25 cellular contexts compared by ENCODE assay signal in genomic region chr3:115728013-115728412, GRCh38.
A peak's percentile ranks its signal among the peaks of the same experiment; 100 is the strongest.
DNase-seq lines count a peak whose midpoint lies in the region; ATAC-seq, FAIRE-seq and TF ChIP-seq lines count a peak whose summit lies in the region.
"Had no signal": no experiment of that assay in that cellular context is flagged by ENCODE, and none has a peak within 500 bp of the region (broad histone marks: within the 10 kb centered on the region; RNA-seq: fewer than 3 reads in every experiment).

No MANE protein-coding gene starts in this region.

- H2BK20ac ChIP-seq in H1 (ENCODE audit: low read length) = no peak overlapping the region

- TF ChIP-seq CTCF in HepG2 (CRISPR knock-in tag; IDR thresholded peaks at IDR 0.05) (no peak), right lobe of liver (IDR thresholded peaks at IDR 0.05) (no peak), H1 (IDR thresholded peaks at IDR 0.05; ENCODE audit: control extremely low read depth in 1 of 3, insufficient read depth in 1 of 3, low read depth in 1 of 3, low read length in 3 of 3) (peak in 1 of 3 experiments; percentile 3; a peak in 1 of 4 replicates)

- H3K79me1 ChIP-seq in H1 (ENCODE audit: low read depth, low read length) = no peaks in the 10 kb centered on the region

- intact Hi-C loops in HepG2 (cut with micrococcal nuclease; ENCODE audit: unreplicated experiment) = no loop called here
- intact Hi-C loops in right lobe of liver (cut with DNase I) = no loop called here

- no peak overlapping the region for H3K27ac ChIP-seq in HepG2 (ENCODE audit: extremely low read length, insufficient read depth, low read length)
- H3K27ac ChIP-seq in right lobe of liver = no peak overlapping the region
- no peak overlapping the region for H3K27ac ChIP-seq in H1 (ENCODE audit: low read depth, low read length)
- H3K27ac ChIP-seq: BLaER1 had no signal

- DNase-seq in HepG2 (ENCODE audit: low spot score) = no peak
- DNase-seq in right lobe of liver = no peak
- peak; percentile 2 for DNase-seq in H7
- DNase-seq in H1 (ENCODE audit: low read depth in 1 of 2, low spot score in 2 of 2) = no peak
- DNase-seq in HCEC 1CT = no peak
- no peak for DNase-seq in DMS53 treated with DMSO at 0.1 percent for 48 hours (lab: John Stamatoyannopoulos, UW; ENCODE audit: unreplicated experiment)
- DNase-seq: 8988T; ACHN; BE2C; C1 segment of cervical spinal cord; CD4-positive, alpha-beta memory T cell; CD4-positive, CD25-positive, alpha-beta regulatory T cell; CD8-positive, alpha-beta memory T cell; COR-L47; DMS153; DMS53; DND-41; EL; GDM1 had no signal

- H3K9ac ChIP-seq in HepG2 (ENCODE audit: insufficient read depth, low read depth, low read length) = no peak overlapping the region
- no peak overlapping the region for H3K9ac ChIP-seq in H1 (replicated peaks in 1 of 4; ENCODE audit: extremely low read depth in 1 of 4, low read depth in 3 of 4, low read length in 3 of 4)
- H3K9ac ChIP-seq: BLaER1 had no signal

- no peak overlapping the region for H2BK15ac ChIP-seq in H1 (ENCODE audit: low read length)

- no peak overlapping the region for H3K56ac ChIP-seq in H1 (replicated peaks; ENCODE audit: insufficient read length, low read depth, low read length)

- H4K20me1 ChIP-seq in HepG2 (ENCODE audit: insufficient read depth, low read length) = no peaks in the 10 kb centered on the region
- no peaks in the 10 kb centered on the region for H4K20me1 ChIP-seq in H1 (replicated peaks in 1 of 2; ENCODE audit: control insufficient read depth in 1 of 2, insufficient read depth in 2 of 2, low read length in 2 of 2)
- H4K20me1 ChIP-seq: BLaER1 had no signal

- BruUV-seq in HepG2 (replicated peaks; lab: Mats Ljungman, UMichigan) = no TSS peak

- no peak overlapping the region for H3K4ac ChIP-seq in H1 (replicated peaks; ENCODE audit: insufficient read length, low read depth, low read length)

- H2BK12ac ChIP-seq in H1 (ENCODE audit: low read depth, low read length) = no peak overlapping the region

- no peak for TF ChIP-seq POLR2A in HepG2 (IDR thresholded peaks at IDR 0.05; ENCODE audit: insufficient read depth in 1 of 2, low read depth in 2 of 2, low read length in 2 of 2)
- TF ChIP-seq POLR2A in right lobe of liver (IDR thresholded peaks at IDR 0.05) = no peak
- TF ChIP-seq POLR2A in H1 (IDR thresholded peaks at IDR 0.05; ENCODE audit: control extremely low read depth in 1 of 2, low read depth in 2 of 2, low read length in 2 of 2) = no peak

- CTCF ChIA-PET in HepG2 (lab: Yijun Ruan, JAX; ENCODE audit: low intra/inter-chr PET ratio, low total read pairs) = no interaction called here
- CTCF ChIA-PET in H1 (lab: Charles Lee; ENCODE audit: partially characterized antibody) = no interaction called here

- H3K36me3 ChIP-seq in HepG2 (replicated peaks in 1 of 2; ENCODE audit: control insufficient read depth in 1 of 2, insufficient read depth in 2 of 2, low read length in 2 of 2) = no peaks in the 10 kb centered on the region
- H3K36me3 ChIP-seq in right lobe of liver = no peaks in the 10 kb centered on the region
- no peaks in the 10 kb centered on the region for H3K36me3 ChIP-seq in H7 (replicated peaks; ENCODE audit: control insufficient read depth, insufficient read depth, low read length)
- no peaks in the 10 kb centered on the region for H3K36me3 ChIP-seq in H1 (ENCODE audit: control insufficient read depth in 2 of 4, insufficient read depth in 4 of 4, low read length in 3 of 4)
- H3K36me3 ChIP-seq: BE2C, BLaER1 had no signal

- POLR2A ChIA-PET in HepG2 (lab: Yijun Ruan, JAX) (no interaction called here), H1 (lab: Charles Lee; ENCODE audit: partially characterized antibody) (no interaction called here)

- H2AK5ac ChIP-seq in H1 (ENCODE audit: low read depth, low read length) = no peak overlapping the region

- no peak for TF ChIP-seq EP300 in HepG2 (IDR thresholded peaks at IDR 0.05; ENCODE audit: low read depth in 2 of 2, low read length in 2 of 2)
- no peak for TF ChIP-seq EP300 in HepG2 (CRISPR knock-in tag; IDR thresholded peaks at IDR 0.05; ENCODE audit: borderline replicate concordance)
- TF ChIP-seq EP300 in H1 (IDR thresholded peaks at IDR 0.05; ENCODE audit: borderline replicate concordance in 1 of 2, low read depth in 2 of 2, low read length in 2 of 2) = no peak

- H2BK120ac ChIP-seq in H1 (replicated peaks; ENCODE audit: low read depth, low read length) = no peak overlapping the region

- H3K4me3 ChIP-seq in HepG2 (replicated peaks in 1 of 3; ENCODE audit: insufficient read depth in 1 of 3, low read depth in 2 of 3, low read length in 3 of 3) = no peak overlapping the region
- H3K4me3 ChIP-seq in right lobe of liver = no peak overlapping the region
- H3K4me3 ChIP-seq in H7 (ENCODE audit: insufficient read depth, low read depth, low read length) = no peak overlapping the region
- no peak overlapping the region for H3K4me3 ChIP-seq in H1 (ENCODE audit: extremely low read depth in 1 of 4, insufficient read depth in 2 of 4, low read depth in 3 of 4, low read length in 4 of 4)
- H3K4me3 ChIP-seq: BLaER1, GM12878 had no signal

- no peak overlapping the region for H2AFZ ChIP-seq in HepG2 (ENCODE audit: low read length)
- peak overlapping the region; percentile 45; the same call in 1 of the 2 replicates for H2AFZ ChIP-seq in H1 (ENCODE audit: low read length)

- H3K23ac ChIP-seq in H1 (ENCODE audit: insufficient read length) = no peak overlapping the region

- H3K79me2 ChIP-seq in HepG2 (ENCODE audit: insufficient read depth, low read length) = no peaks in the 10 kb centered on the region
- no peaks in the 10 kb centered on the region for H3K79me2 ChIP-seq in H1 (ENCODE audit: control insufficient read depth in 1 of 2, insufficient read depth in 2 of 2, low read length in 2 of 2)

- no peak overlapping the region for H3K18ac ChIP-seq in H1 (ENCODE audit: extremely low read depth, low read length)

- no peak for TF ChIP-seq RAD21 in HepG2 (CRISPR knock-in tag; IDR thresholded peaks at IDR 0.05)
- TF ChIP-seq RAD21 in H1 (IDR thresholded peaks at IDR 0.05 in 1 of 2, conservative IDR thresholded peaks at IDR 0.05 in 1 of 2; ENCODE audit: low read depth in 2 of 2, low read length in 2 of 2) = no peak

- no peaks in the 10 kb centered on the region for H3K4me1 ChIP-seq in HepG2 (ENCODE audit: insufficient read depth, low read length)
- peaks cover 0 to 8% (median 0%) of the 10 kb centered on the region in 4 donors for H3K4me1 ChIP-seq in right lobe of liver
- no peaks in the 10 kb centered on the region for H3K4me1 ChIP-seq in H1 (replicated peaks in 1 of 4; ENCODE audit: control insufficient read depth in 3 of 4, insufficient read depth in 4 of 4, low read length in 3 of 4)
- H3K4me1 ChIP-seq: BLaER1 had no signal

- H4K5ac ChIP-seq in H1 (ENCODE audit: insufficient read length, low read depth, low read length) = no peak overlapping the region

- H4K91ac ChIP-seq in H1 (replicated peaks; ENCODE audit: insufficient read length, low read length) = no peak overlapping the region

- no peaks in the 10 kb centered on the region for H3K23me2 ChIP-seq in H1 (ENCODE audit: low read depth, low read length)

- H3K4me2 ChIP-seq in HepG2 (ENCODE audit: low read depth, low read length) (no peak overlapping the region), H1 (ENCODE audit: insufficient read depth in 1 of 2, low read depth in 2 of 2, low read length in 2 of 2) (no peak overlapping the region)
- H3K4me2 ChIP-seq: BLaER1 had no signal

- in situ Hi-C loops in HepG2 (cut with HindIII; ENCODE audit: extremely low pct_ligation_motif_present, low pct_unique_long_range_greater_than_20kb) = no loop called here

- H4K8ac ChIP-seq in H1 (ENCODE audit: extremely low read depth, insufficient read depth, low read length) = no peak overlapping the region

- H3K27me3 ChIP-seq in HepG2 (ENCODE audit: control insufficient read depth in 1 of 2, insufficient read depth in 2 of 2, low read length in 2 of 2) (no peaks in the 10 kb centered on the region), right lobe of liver (no peaks in the 10 kb centered on the region), H7 (ENCODE audit: control insufficient read depth, insufficient read depth, low read length) (no peaks in the 10 kb centered on the region), H1 (replicated peaks in 1 of 4; ENCODE audit: control insufficient read depth in 3 of 4, extremely low read depth in 1 of 4, insufficient read depth in 3 of 4, low read length in 3 of 4) (peaks cover 0 to 1% (median 0%) of the 10 kb centered on the region in 4 experiments; a peak in 1 of 7 replicates)
- H3K27me3 ChIP-seq: BE2C, BLaER1 had no signal

- H2BK5ac ChIP-seq in H1 (ENCODE audit: low read depth, low read length) = no peak overlapping the region

- FAIRE-seq in HepG2 (lab: Jason Lieb, UNC) = no peak
- no peak for FAIRE-seq in H1 (lab: Jason Lieb, UNC)
- FAIRE-seq: A204.1, GM12878, GM12892, GM18507 had no signal

- H3K9me3 ChIP-seq in HepG2 (ENCODE audit: low read length) (no peaks in the 10 kb centered on the region), right lobe of liver (no peaks in the 10 kb centered on the region), H1 (ENCODE audit: insufficient read depth in 2 of 2, low read depth in 1 of 2, low read length in 1 of 2) (no peaks in the 10 kb centered on the region)
- H3K9me3 ChIP-seq: BLaER1 had no signal

- ATAC-seq in HepG2 (peak; percentile 54), right lobe of liver (no peak), HG03354 (IDR thresholded peaks at IDR 0.05; ENCODE audit: poor library complexity, severe bottlenecking, unreplicated experiment) (no peak)
- ATAC-seq: GM12878 had no signal

- H3K14ac ChIP-seq in H1 (ENCODE audit: insufficient read length) = no peak overlapping the region

TF ChIP-seq in HepG2, 621 proteins besides CTCF, POLR2A, EP300 and RAD21 (continues in another document):
- no peak for TF ChIP-seq ARHGAP35 (CRISPR knock-in tag; IDR thresholded peaks at IDR 0.05; ENCODE audit: borderline replicate concordance)
- TF ChIP-seq SMAD1 (CRISPR knock-in tag; IDR thresholded peaks at IDR 0.05; ENCODE audit: borderline replicate concordance, low read depth) = no peak

TF ChIP-seq in H1, 55 proteins besides CTCF, POLR2A, EP300 and RAD21:
- no peak for TF ChIP-seq NRF1 (IDR thresholded peaks at IDR 0.05; ENCODE audit: low read depth, low read length)
- TF ChIP-seq RXRA (IDR thresholded peaks at IDR 0.05; ENCODE audit: insufficient read depth, low read depth, low read length) = no peak
- TF ChIP-seq EGR1 (IDR thresholded peaks at IDR 0.05; ENCODE audit: borderline replicate concordance, low read depth, low read length) = no peak
- no peak for TF ChIP-seq KDM4A (IDR thresholded peaks at IDR 0.05; ENCODE audit: low read depth, low read length, severe bottlenecking)
- TF ChIP-seq SIX5 (IDR thresholded peaks at IDR 0.05; ENCODE audit: low read depth, low read length) = no peak
- no peak for TF ChIP-seq TAF1 (IDR thresholded peaks at IDR 0.05; ENCODE audit: low read depth, low read length)
- TF ChIP-seq KDM1A (IDR thresholded peaks at IDR 0.05; ENCODE audit: borderline replicate concordance, low read length) = no peak
- no peak for TF ChIP-seq HDAC2 (IDR thresholded peaks at IDR 0.05; ENCODE audit: borderline replicate concordance in 1 of 2, low read depth in 2 of 2, low read length in 2 of 2)
- no peak for TF ChIP-seq NANOG (IDR thresholded peaks at IDR 0.05; ENCODE audit: insufficient read depth, low read depth, low read length, poor library complexity, severe bottlenecking)
